Comparison of ENCODE assay signal across 2 cellular contexts in the genomic region with DNA sequence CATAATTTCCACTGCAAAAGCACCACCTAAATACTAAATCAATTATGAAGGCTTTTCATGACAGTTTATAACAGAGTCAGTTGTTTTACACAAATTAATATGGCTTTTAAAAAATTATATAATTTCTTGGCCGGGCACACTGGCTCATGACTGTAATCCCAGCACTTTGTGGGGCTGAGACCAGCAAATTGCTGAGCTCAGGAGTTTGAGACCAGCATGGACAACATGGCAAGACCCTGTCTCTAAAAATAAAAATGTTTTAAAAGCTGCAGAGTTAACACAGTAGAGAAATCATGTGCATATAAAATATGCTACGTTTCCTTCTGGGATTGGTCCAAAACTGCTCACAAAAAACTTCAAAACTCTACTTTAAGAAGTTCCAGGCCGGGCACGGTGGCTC.
TF ChIP-seq lines count a peak whose summit lies in the region.

No MANE protein-coding gene starts in this region.

TF ChIP-seq in A549, 52 proteins besides CTCF, POLR2A, EP300 and RAD21:
- TF ChIP-seq MAZ (IDR thresholded peaks at IDR 0.05; ENCODE audit: borderline replicate concordance, low read depth, low read length) = no peak
- peak; percentile 42 for TF ChIP-seq MAFK (IDR thresholded peaks at IDR 0.05; ENCODE audit: partially characterized antibody)
- no peak for TF ChIP-seq CHD4 (IDR thresholded peaks at IDR 0.05; ENCODE audit: borderline replicate concordance)

TF ChIP-seq in K562, 482 proteins besides CTCF, POLR2A, EP300 and RAD21:
- TF ChIP-seq THRA (IDR thresholded peaks at IDR 0.05) (no peak), ZFP1 (CRISPR knock-in tag; IDR thresholded peaks at IDR 0.05) (no peak), C11orf30 (IDR thresholded peaks at IDR 0.05; ENCODE audit: low read depth) (peak; percentile 18; the same call in 1 of the 2 replicates), MYBL2 (IDR thresholded peaks at IDR 0.05; ENCODE audit: low read depth) (no peak), MYBL2 (CRISPR knock-in tag; IDR thresholded peaks at IDR 0.05; ENCODE audit: borderline replicate concordance) (no peak), CREB1 (IDR thresholded peaks at IDR 0.05) (no peak), CREB1 (CRISPR knock-in tag; IDR thresholded peaks at IDR 0.05) (no peak), SOX6 (IDR thresholded peaks at IDR 0.05) (no peak), ZNF316 (IDR thresholded peaks at IDR 0.05) (peak; percentile 43), ZNF561 (CRISPR knock-in tag; conservative IDR thresholded peaks at IDR 0.05) (no peak), ZFPM2 (CRISPR knock-in tag; IDR thresholded peaks at IDR 0.05) (no peak), RFX5 (IDR thresholded peaks at IDR 0.05; ENCODE audit: low read depth, low read length) (no peak), SMARCE1 (IDR thresholded peaks at IDR 0.05) (no peak), CTBP1 (IDR thresholded peaks at IDR 0.05; ENCODE audit: borderline replicate concordance) (no peak), ZNF584 (CRISPR knock-in tag; IDR thresholded peaks at IDR 0.05; ENCODE audit: low read depth) (no peak), ZNF134 (CRISPR knock-in tag; conservative IDR thresholded peaks at IDR 0.05) (no peak), MAFK (IDR thresholded peaks at IDR 0.05; ENCODE audit: low read length) (0 out of 2 replicates have a peak, but pooled peaks have one; percentile 16), LCOR (CRISPR knock-in tag; IDR thresholded peaks at IDR 0.05) (no peak), NR1H2 (CRISPR knock-in tag; IDR thresholded peaks at IDR 0.05) (no peak), ZNF277 (CRISPR knock-in tag; IDR thresholded peaks at IDR 0.05; ENCODE audit: borderline replicate concordance) (no peak), TEAD1 (CRISPR knock-in tag; IDR thresholded peaks at IDR 0.05) (no peak), LEF1 (IDR thresholded peaks at IDR 0.05) (no peak), ZNF766 (CRISPR knock-in tag; conservative IDR thresholded peaks at IDR 0.05) (no peak), RBM17 (IDR thresholded peaks at IDR 0.05; ENCODE audit: borderline replicate concordance, low read depth, low read length) (no peak), SMAD3 (CRISPR knock-in tag; conservative IDR thresholded peaks at IDR 0.05) (no peak), NFATC3 (IDR thresholded peaks at IDR 0.05) (no peak), MAFF (IDR thresholded peaks at IDR 0.05; ENCODE audit: low read length) (peak; percentile 34; the same call in 1 of the 2 replicates), BRF1 (IDR thresholded peaks at IDR 0.05; ENCODE audit: borderline replicate concordance, extremely low read depth, insufficient read length) (no peak), ARID1B (IDR thresholded peaks at IDR 0.05) (no peak), E2F3 (CRISPR knock-in tag; IDR thresholded peaks at IDR 0.05) (no peak), HNRNPLL (IDR thresholded peaks at IDR 0.05; ENCODE audit: low read depth, low read length, poor library complexity, severe bottlenecking) (no peak)
